8 cellular contexts compared by ENCODE assay signal in the genomic region with DNA sequence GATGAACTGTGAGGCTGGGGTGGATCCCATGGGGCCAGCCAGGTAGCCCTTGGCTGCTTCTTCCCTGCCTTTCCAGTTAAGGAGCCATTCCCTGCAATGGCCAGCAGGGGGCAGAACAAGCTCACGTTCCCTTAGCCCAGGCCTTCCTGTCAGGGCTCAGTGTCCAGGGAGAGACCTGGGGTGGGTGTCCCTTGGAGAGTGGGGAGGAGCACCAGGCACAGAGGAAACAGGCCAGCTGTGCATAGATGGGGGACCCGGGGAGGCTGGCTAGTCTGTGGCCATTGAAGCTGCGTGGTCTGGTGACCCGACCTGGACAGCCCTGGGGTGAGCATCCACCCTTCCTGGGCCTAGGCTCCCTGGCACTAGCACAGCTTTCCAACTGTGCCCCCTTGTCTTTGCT. TPM values are rescaled to one million over a fixed set of nuclear protein-coding genes. Genes with fewer than 3 reads are reported as not detected.
DNase-seq lines count a peak whose midpoint lies in the region; ATAC-seq and TF ChIP-seq lines count a peak whose summit lies in the region.

No MANE protein-coding gene starts in this region.

- H3K36me3 Mint-ChIP-seq in osteocyte (ENCODE audit: unreplicated experiment) = no peaks in the 10 kb centered on the region

- H3K4me3 ChIP-seq in tibial artery = no peak overlapping the region

- no peaks in the 10 kb centered on the region for H3K9me3 ChIP-seq in tibial artery

- H3K36me3 ChIP-seq in tibial artery = no peaks in the 10 kb centered on the region

- no peaks in the 10 kb centered on the region for H3K27me3 Mint-ChIP-seq in osteocyte (ENCODE audit: unreplicated experiment)

- H3K4me1 ChIP-seq in foreskin keratinocyte (no peaks in the 10 kb centered on the region), tibial artery (peaks cover 0 to 7% (median 2%) of the 10 kb centered on the region in 4 donors)

- peaks cover 4% of the 10 kb centered on the region for H3K27me3 ChIP-seq in foreskin keratinocyte
- H3K27me3 ChIP-seq in tibial artery = no peaks in the 10 kb centered on the region

- peak; percentile 96 for TF ChIP-seq CTCF in foreskin keratinocyte (conservative IDR thresholded peaks at IDR 0.05)
- TF ChIP-seq CTCF in osteocyte (IDR thresholded peaks at IDR 0.05) = peak; percentile 96
- TF ChIP-seq CTCF in tibial artery (IDR thresholded peaks at IDR 0.05) = peak; percentile 95 to 99

- no peak overlapping the region for H3K4me3 Mint-ChIP-seq in osteocyte (ENCODE audit: unreplicated experiment)

- peak; percentile 73 for ATAC-seq in foreskin keratinocyte

- peaks cover 9% of the 10 kb centered on the region for H3K4me1 Mint-ChIP-seq in osteocyte (ENCODE audit: unreplicated experiment)

- H3K27ac Mint-ChIP-seq in osteocyte (ENCODE audit: unreplicated experiment) = no peak overlapping the region

- H3K9me3 Mint-ChIP-seq in osteocyte (ENCODE audit: unreplicated experiment) = no peaks in the 10 kb centered on the region

- intact Hi-C loops in tibial artery (cut with DNase I; ENCODE audit: low total_unique reads) = loop anchor here (1.0 kb wide), 1 partner anchor 207 kb away; the partner anchor contains the start of gene AHCYL1

- DNase-seq in AML-193 (lab: John Stamatoyannopoulos, UW) (peak; percentile 45 to 62), GM19240 (ENCODE audit: insufficient read length, low spot score) (peak; percentile 81), LHCN-M2 (ENCODE audit: low read depth) (peak; percentile 78), SHP77 treated with DMSO at 0.1 percent for 48 hours (lab: John Stamatoyannopoulos, UW) (peak; percentile 33), foreskin keratinocyte (peak in 1 of 2 donors; percentile 52), osteocyte (ENCODE audit: extremely low spot score, unreplicated experiment) (peak; percentile 93), tibial artery (peak; percentile 75 to 88)
- DNase-seq in activated effector memory CD4-positive, alpha-beta T cell treated with Interleukin-2 at 50 U/mL for 16 hours = peak; percentile 60

- H3K27ac ChIP-seq in foreskin keratinocyte = no peak overlapping the region
- peak overlapping the region; percentile 1 to 16 for H3K27ac ChIP-seq in tibial artery

RNA-seq across cellular contexts. Expression of gene EPS8L3, which starts 13.2 kb away (rescaled TPM):
- total RNA-seq in LHCN-M2 (2014; rRNA removed) = not detected in 2 replicates
- not detected for polyA plus RNA-seq in LHCN-M2 (2012)
- total RNA-seq in foreskin keratinocyte = not detected in 2 replicates
- polyA plus RNA-seq in foreskin keratinocyte = not detected in 2 replicates
- not detected in 2 replicates for total RNA-seq in osteocyte

RNA-seq across cellular contexts. Expression of gene GSTM3, which starts 36.1 kb away (rescaled TPM):
- total RNA-seq in LHCN-M2 (2014; rRNA removed) (13.2 and 16.3 TPM in 2 replicates), foreskin keratinocyte (45.6 and 56.4 TPM in 2 replicates), osteocyte (33.9 and 41.4 TPM in 2 replicates)
- 49.9 TPM for polyA plus RNA-seq in LHCN-M2 (2012)
- 59.3 and 72.2 TPM in 2 replicates for polyA plus RNA-seq in foreskin keratinocyte
